9 cellular contexts compared by ENCODE assay signal in genomic region chr7:38748056-38748610, GRCh38.
DNase-seq lines count a peak whose midpoint lies in the region; ATAC-seq and TF ChIP-seq lines count a peak whose summit lies in the region.
"Had no signal": no experiment of that assay in that cellular context is flagged by ENCODE, and none has a peak within 500 bp of the region (broad histone marks: within the 10 kb centered on the region; RNA-seq: fewer than 3 reads in every experiment).

No MANE protein-coding gene starts in this region.

- no peak overlapping the region for H3K27ac Mint-ChIP-seq in neural progenitor cell

- 91 to 93% methylated on average over 12 of the region's 12 CpGs for WGBS in thyroid gland, 2 donors

- H3K36me3 Mint-ChIP-seq in neural progenitor cell: peaks cover 33% of the 10 kb centered on the region

- no peaks in the 10 kb centered on the region for H3K9me3 Mint-ChIP-seq in neural progenitor cell

- H3K27me3 Mint-ChIP-seq in neural progenitor cell (ENCODE audit: insufficient read depth, low read depth): no peaks in the 10 kb centered on the region

- H3F3A ChIP-seq in neural progenitor cell (ENCODE audit: low read depth): no peaks in the 10 kb centered on the region

- TF ChIP-seq CTCF in epithelial cell of proximal tubule (conservative IDR thresholded peaks at IDR 0.05; ENCODE audit: low read depth, low read length) (peak; percentile 56), neural progenitor cell (IDR thresholded peaks at IDR 0.05) (peak; percentile 58), thyroid gland (IDR thresholded peaks at IDR 0.05) (peak in 2 of 6 experiments; percentile 6 to 33)

- no peaks in the 10 kb centered on the region for H3K9me3 ChIP-seq in neural progenitor cell (ENCODE audit: low read depth)
- no peaks in the 10 kb centered on the region for H3K9me3 ChIP-seq in thyroid gland

- H3K27ac ChIP-seq in neural progenitor cell (no peak overlapping the region), thyroid gland (no peak overlapping the region)

- no peaks in the 10 kb centered on the region for H3K79me2 ChIP-seq in neural progenitor cell (ENCODE audit: low read depth)

- H3K27me3 ChIP-seq in neural progenitor cell (no peaks in the 10 kb centered on the region), thyroid gland (no peaks in the 10 kb centered on the region)

- no peak overlapping the region for H3K4me2 ChIP-seq in neural progenitor cell

- H3K4me3 ChIP-seq in epithelial cell of proximal tubule (ENCODE audit: low read depth, low read length) (no peak overlapping the region), neural progenitor cell (no peak overlapping the region), thyroid gland (replicated peaks in 1 of 3) (no peak overlapping the region)

- intact Hi-C loops in thyroid gland (cut with DNase I): no loop called here

- no peak overlapping the region for H3K9ac ChIP-seq in neural progenitor cell

- no peak overlapping the region for H2AFZ ChIP-seq in neural progenitor cell (replicated peaks)

- no peaks in the 10 kb centered on the region for H3K36me3 ChIP-seq in neural progenitor cell
- H3K36me3 ChIP-seq in thyroid gland: peaks cover 6 to 7% of the 10 kb centered on the region in 2 donors

- H3K4me1 ChIP-seq in neural progenitor cell (no peaks in the 10 kb centered on the region), thyroid gland (no peaks in the 10 kb centered on the region)

- peaks cover 3% of the 10 kb centered on the region for H3K4me1 Mint-ChIP-seq in neural progenitor cell

- DNase-seq in ELR (ENCODE audit: low read depth) (peak; percentile 51), NCI-H69 (lab: John Stamatoyannopoulos, UW) (peak; percentile 31), epithelial cell of proximal tubule (ENCODE audit: low read depth) (no peak), neural progenitor cell (ENCODE audit: low spot score) (peak; percentile 23), thyroid gland (no peak), NCI-H82 (lab: John Stamatoyannopoulos, UW) (no peak)
- DNase-seq in activated CD4-positive, alpha-beta T cell treated with anti-CD3 and anti-CD28 coated beads, Interleukin-2, amount 50 U/mL, for 4 hours: no peak
- DNase-seq: NCI-H526 treated with DMSO at 0.1 percent for 48 hours had no signal

- no peaks in the 10 kb centered on the region for H4K20me1 ChIP-seq in neural progenitor cell (ENCODE audit: low read depth)

- no peak overlapping the region for H3K4me3 Mint-ChIP-seq in neural progenitor cell

- no peak for ATAC-seq in HG03196 (IDR thresholded peaks at IDR 0.05; ENCODE audit: unreplicated experiment)

- TF ChIP-seq POLR2A in thyroid gland (IDR thresholded peaks at IDR 0.05): no peak

Comparison
In these comparisons a context has a peak if more than half of its experiments do, and no peak if none do; other contexts are left out.
1. DNase-seq: peak in ELR (single experiment), NCI-H69 (single experiment) and neural progenitor cell (single experiment); none in epithelial cell of proximal tubule (single experiment), thyroid gland (0 of 2), NCI-H82 (single experiment) and activated CD4-positive, alpha-beta T cell treated with anti-CD3 and anti-CD28 coated beads, Interleukin-2, amount 50 U/mL, for 4 hours (0 of 2).